1 cellular context compared by ENCODE assay signal in genomic region chr11:126113963-126114362, GRCh38.
TF ChIP-seq lines count a peak whose summit lies in the region.

No MANE protein-coding gene starts in this region.

TF ChIP-seq in HCT116, 20 proteins besides CTCF, POLR2A, EP300 and RAD21 (continued from another document):
- no peak for TF ChIP-seq SRF (IDR thresholded peaks at IDR 0.05; ENCODE audit: low read depth)
- no peak for TF ChIP-seq ZFX (IDR thresholded peaks at IDR 0.05)
- no peak for TF ChIP-seq POLR2AphosphoS5 (IDR thresholded peaks at IDR 0.05; ENCODE audit: low read depth, low read length)
- no peak for TF ChIP-seq YY1 (IDR thresholded peaks at IDR 0.05; ENCODE audit: extremely low read depth, insufficient replicate concordance, low read depth, low read length)
- TF ChIP-seq, protein P1, sequence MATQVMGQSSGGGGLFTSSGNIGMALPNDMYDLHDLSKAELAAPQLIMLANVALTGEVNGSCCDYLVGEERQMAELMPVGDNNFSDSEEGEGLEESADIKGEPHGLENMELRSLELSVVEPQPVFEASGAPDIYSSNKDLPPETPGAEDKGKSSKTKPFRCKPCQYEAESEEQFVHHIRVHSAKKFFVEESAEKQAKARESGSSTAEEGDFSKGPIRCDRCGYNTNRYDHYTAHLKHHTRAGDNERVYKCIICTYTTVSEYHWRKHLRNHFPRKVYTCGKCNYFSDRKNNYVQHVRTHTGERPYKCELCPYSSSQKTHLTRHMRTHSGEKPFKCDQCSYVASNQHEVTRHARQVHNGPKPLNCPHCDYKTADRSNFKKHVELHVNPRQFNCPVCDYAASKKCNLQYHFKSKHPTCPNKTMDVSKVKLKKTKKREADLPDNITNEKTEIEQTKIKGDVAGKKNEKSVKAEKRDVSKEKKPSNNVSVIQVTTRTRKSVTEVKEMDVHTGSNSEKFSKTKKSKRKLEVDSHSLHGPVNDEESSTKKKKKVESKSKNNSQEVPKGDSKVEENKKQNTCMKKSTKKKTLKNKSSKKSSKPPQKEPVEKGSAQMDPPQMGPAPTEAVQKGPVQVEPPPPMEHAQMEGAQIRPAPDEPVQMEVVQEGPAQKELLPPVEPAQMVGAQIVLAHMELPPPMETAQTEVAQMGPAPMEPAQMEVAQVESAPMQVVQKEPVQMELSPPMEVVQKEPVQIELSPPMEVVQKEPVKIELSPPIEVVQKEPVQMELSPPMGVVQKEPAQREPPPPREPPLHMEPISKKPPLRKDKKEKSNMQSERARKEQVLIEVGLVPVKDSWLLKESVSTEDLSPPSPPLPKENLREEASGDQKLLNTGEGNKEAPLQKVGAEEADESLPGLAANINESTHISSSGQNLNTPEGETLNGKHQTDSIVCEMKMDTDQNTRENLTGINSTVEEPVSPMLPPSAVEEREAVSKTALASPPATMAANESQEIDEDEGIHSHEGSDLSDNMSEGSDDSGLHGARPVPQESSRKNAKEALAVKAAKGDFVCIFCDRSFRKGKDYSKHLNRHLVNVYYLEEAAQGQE (IDR thresholded peaks at IDR 0.05; ENCODE audit: low read depth): no peak
- no peak for TF ChIP-seq EZH2 (IDR thresholded peaks at IDR 0.05)
TF ChIP-seq in HCT116: peak in this region for 0.
